15 cellular contexts compared by ENCODE assay signal in genomic region chr2:178328037-178328436, GRCh38.
DNase-seq lines count a peak whose midpoint lies in the region; ATAC-seq and TF ChIP-seq lines count a peak whose summit lies in the region.
"Had no signal": no experiment of that assay in that cellular context is flagged by ENCODE, and none has a peak within 500 bp of the region (broad histone marks: within the 10 kb centered on the region; RNA-seq: fewer than 3 reads in every experiment).

No MANE protein-coding gene starts in this region.

- no peaks in the 10 kb centered on the region for H3K9me3 Mint-ChIP-seq in type B pancreatic cell
- no peaks in the 10 kb centered on the region for H3K9me3 Mint-ChIP-seq in stimulated activated memory B cell treated with anti-CD40 and anti-IgM and Interleukin-4, amounts not matched to agents 10 μg/mL and 1 μg/mL and 100 μg/mL, for 72 hours
- H3K9me3 Mint-ChIP-seq in activated CD8-positive, alpha-beta memory T cell treated with anti-CD3 and anti-CD28 coated beads, Interleukin-2, amount 10 ng/mL, durations not matched to agents 7 days and 5 days (ENCODE audit: low read depth), result no peaks in the 10 kb centered on the region
- H3K9me3 Mint-ChIP-seq: activated CD4-positive, alpha-beta T cell treated with anti-CD3 and anti-CD28 coated beads, Interleukin-2, amount 10 ng/mL, durations not matched to agents 24 days and 14 days; stimulated activated effector memory CD8-positive, alpha-beta T cell treated with anti-CD3 and anti-CD28 coated beads, Interleukin-12 subunit alpha, Interleukin-12 subunit beta, amount 100 ng/mL, for 72 hours had no signal

- TF ChIP-seq CTCF in AG09309 (IDR thresholded peaks at IDR 0.05; ENCODE audit: control insufficient read depth, insufficient read depth, low read depth, low read length, missing control alignments) (no peak), astrocyte of the spinal cord (IDR thresholded peaks at IDR 0.05; ENCODE audit: low read depth, low read length) (no peak), foreskin fibroblast (IDR thresholded peaks at IDR 0.05; ENCODE audit: low read depth, low read length) (no peak), osteoblast (IDR thresholded peaks at IDR 0.05; ENCODE audit: extremely low read depth, low read depth, low read length) (no peak), type B pancreatic cell (conservative IDR thresholded peaks at IDR 0.05) (no peak)

- H3K4me2 ChIP-seq in osteoblast (ENCODE audit: insufficient read depth, low read length), result peak overlapping the region; percentile 10

- no peaks in the 10 kb centered on the region for H3K27me3 Mint-ChIP-seq in type B pancreatic cell
- H3K27me3 Mint-ChIP-seq in stimulated activated memory B cell treated with anti-CD40 and anti-IgM and Interleukin-4, amounts not matched to agents 10 μg/mL and 1 μg/mL and 100 μg/mL, for 72 hours, result no peaks in the 10 kb centered on the region
- H3K27me3 Mint-ChIP-seq in activated CD8-positive, alpha-beta memory T cell treated with anti-CD3 and anti-CD28 coated beads, Interleukin-2, amount 10 ng/mL, durations not matched to agents 7 days and 5 days, result peaks cover 36% of the 10 kb centered on the region

- peak; percentile 5 for DNase-seq in AG09309 (ENCODE audit: low read depth)
- DNase-seq in astrocyte of the spinal cord (ENCODE audit: low read depth, low spot score), result peak; percentile 67
- peak; percentile 3 to 23 for DNase-seq in foreskin fibroblast
- DNase-seq in osteoblast (ENCODE audit: insufficient read length, low spot score, missing footprints), result no peak
- no peak for DNase-seq in OCI-M2 (lab: John Stamatoyannopoulos, UW; ENCODE audit: unreplicated experiment)
- DNase-seq in type B pancreatic cell (ENCODE audit: extremely low spot score, unreplicated experiment), result no peak
- DNase-seq in activated CD8-positive, alpha-beta memory T cell treated with anti-CD3 and anti-CD28 coated beads, Interleukin-2, amount 10 ng/mL, durations not matched to agents 7 days and 5 days, result no peak
- DNase-seq: 8988T; activated CD4-positive, alpha-beta T cell treated with anti-CD3 and anti-CD28 coated beads, Interleukin-2, amount 10 ng/mL, durations not matched to agents 24 days and 14 days; aorta; KG1; tibial artery had no signal

- H3K36me3 ChIP-seq in osteoblast (ENCODE audit: insufficient read depth, low read length), result no peaks in the 10 kb centered on the region
- H3K36me3 ChIP-seq: tibial artery had no signal

- in situ Hi-C loops in astrocyte of the spinal cord (cut with HindIII; ENCODE audit: low sequenced_read_pairs), result no loop called here

- H3K79me2 ChIP-seq in osteoblast (ENCODE audit: insufficient read depth, low read length), result no peaks in the 10 kb centered on the region

- CTCF ChIA-PET in activated CD8-positive, alpha-beta memory T cell treated with anti-CD3 and anti-CD28 coated beads, Interleukin-2, amount 10 ng/mL, durations not matched to agents 7 days and 5 days (lab: Charles Lee), result no interaction called here

- H3K4me1 ChIP-seq in osteoblast (ENCODE audit: insufficient read depth, low read length), result peaks cover 9% of the 10 kb centered on the region

- H3K27me3 ChIP-seq in osteoblast (ENCODE audit: insufficient read depth, low read length), result no peaks in the 10 kb centered on the region
- H3K27me3 ChIP-seq: tibial artery had no signal

- H3K36me3 Mint-ChIP-seq in type B pancreatic cell, result peaks cover 5% of the 10 kb centered on the region
- H3K36me3 Mint-ChIP-seq in stimulated activated memory B cell treated with anti-CD40 and anti-IgM and Interleukin-4, amounts not matched to agents 10 μg/mL and 1 μg/mL and 100 μg/mL, for 72 hours, result no peaks in the 10 kb centered on the region
- no peaks in the 10 kb centered on the region for H3K36me3 Mint-ChIP-seq in activated CD8-positive, alpha-beta memory T cell treated with anti-CD3 and anti-CD28 coated beads, Interleukin-2, amount 10 ng/mL, durations not matched to agents 7 days and 5 days
- H3K36me3 Mint-ChIP-seq: stimulated activated effector memory CD8-positive, alpha-beta T cell treated with anti-CD3 and anti-CD28 coated beads, Interleukin-12 subunit alpha, Interleukin-12 subunit beta, amount 100 ng/mL, for 72 hours had no signal

- H3K9me3 ChIP-seq in osteoblast (ENCODE audit: low read depth, low read length), result no peaks in the 10 kb centered on the region
- H3K9me3 ChIP-seq: tibial artery had no signal

- H4K20me1 ChIP-seq in osteoblast (ENCODE audit: insufficient read depth, low read length), result no peaks in the 10 kb centered on the region

- peak overlapping the region; percentile 68 for H3K27ac ChIP-seq in osteoblast (ENCODE audit: low read depth, low read length)
- H3K27ac ChIP-seq: C4-2B, tibial artery had no signal

- no peak overlapping the region for H3K27ac Mint-ChIP-seq in type B pancreatic cell
- no peak overlapping the region for H3K27ac Mint-ChIP-seq in stimulated activated memory B cell treated with anti-CD40 and anti-IgM and Interleukin-4, amounts not matched to agents 10 μg/mL and 1 μg/mL and 100 μg/mL, for 72 hours
- H3K27ac Mint-ChIP-seq in activated CD8-positive, alpha-beta memory T cell treated with anti-CD3 and anti-CD28 coated beads, Interleukin-2, amount 10 ng/mL, durations not matched to agents 7 days and 5 days, result no peak overlapping the region
- H3K27ac Mint-ChIP-seq: activated CD4-positive, alpha-beta T cell treated with anti-CD3 and anti-CD28 coated beads, Interleukin-2, amount 10 ng/mL, durations not matched to agents 24 days and 14 days; stimulated activated effector memory CD8-positive, alpha-beta T cell treated with anti-CD3 and anti-CD28 coated beads, Interleukin-12 subunit alpha, Interleukin-12 subunit beta, amount 100 ng/mL, for 72 hours had no signal

- H2AFZ ChIP-seq in osteoblast (ENCODE audit: low read length), result peak overlapping the region; percentile 52

- no peaks in the 10 kb centered on the region for H3K4me1 Mint-ChIP-seq in type B pancreatic cell (ENCODE audit: unreplicated experiment)
- H3K4me1 Mint-ChIP-seq in stimulated activated memory B cell treated with anti-CD40 and anti-IgM and Interleukin-4, amounts not matched to agents 10 μg/mL and 1 μg/mL and 100 μg/mL, for 72 hours, result no peaks in the 10 kb centered on the region
- no peaks in the 10 kb centered on the region for H3K4me1 Mint-ChIP-seq in activated CD8-positive, alpha-beta memory T cell treated with anti-CD3 and anti-CD28 coated beads, Interleukin-2, amount 10 ng/mL, durations not matched to agents 7 days and 5 days
- H3K4me1 Mint-ChIP-seq: activated CD4-positive, alpha-beta T cell treated with anti-CD3 and anti-CD28 coated beads, Interleukin-2, amount 10 ng/mL, durations not matched to agents 24 days and 14 days; stimulated activated effector memory CD8-positive, alpha-beta T cell treated with anti-CD3 and anti-CD28 coated beads, Interleukin-12 subunit alpha, Interleukin-12 subunit beta, amount 100 ng/mL, for 72 hours had no signal

- H3K4me3 Mint-ChIP-seq in type B pancreatic cell, result no peak overlapping the region
- no peak overlapping the region for H3K4me3 Mint-ChIP-seq in stimulated activated memory B cell treated with anti-CD40 and anti-IgM and Interleukin-4, amounts not matched to agents 10 μg/mL and 1 μg/mL and 100 μg/mL, for 72 hours
- no peak overlapping the region for H3K4me3 Mint-ChIP-seq in activated CD8-positive, alpha-beta memory T cell treated with anti-CD3 and anti-CD28 coated beads, Interleukin-2, amount 10 ng/mL, durations not matched to agents 7 days and 5 days
- H3K4me3 Mint-ChIP-seq: activated CD4-positive, alpha-beta T cell treated with anti-CD3 and anti-CD28 coated beads, Interleukin-2, amount 10 ng/mL, durations not matched to agents 24 days and 14 days; stimulated activated effector memory CD8-positive, alpha-beta T cell treated with anti-CD3 and anti-CD28 coated beads, Interleukin-12 subunit alpha, Interleukin-12 subunit beta, amount 100 ng/mL, for 72 hours had no signal

- no peak for ATAC-seq in stimulated activated memory B cell treated with anti-CD40 and anti-IgM and Interleukin-4, amounts not matched to agents 10 μg/mL and 1 μg/mL and 100 μg/mL, for 72 hours
- no peak for ATAC-seq in activated CD8-positive, alpha-beta memory T cell treated with anti-CD3 and anti-CD28 coated beads, Interleukin-2, amount 10 ng/mL, durations not matched to agents 7 days and 5 days
- ATAC-seq: stimulated activated effector memory CD8-positive, alpha-beta T cell treated with anti-CD3 and anti-CD28 coated beads, Interleukin-12 subunit alpha, Interleukin-12 subunit beta, amount 100 ng/mL, for 72 hours had no signal

- H3K4me3 ChIP-seq in AG09309 (ENCODE audit: control insufficient read depth, low read depth, low read length) (no peak overlapping the region), astrocyte of the spinal cord (ENCODE audit: low read depth, low read length) (no peak overlapping the region), foreskin fibroblast (ENCODE audit: low read depth in 1 of 2, low read length in 2 of 2) (no peak overlapping the region), osteoblast (ENCODE audit: insufficient read depth, low read length) (no peak overlapping the region)
- H3K4me3 ChIP-seq: tibial artery had no signal

Comparison
In these comparisons a context has a peak if more than half of its experiments do, and no peak if none do; other contexts are left out.
1. DNase-seq: peak in AG09309 (single experiment), astrocyte of the spinal cord (single experiment) and foreskin fibroblast (2 of 2); none in osteoblast (single experiment), OCI-M2 (single experiment), type B pancreatic cell (single experiment) and activated CD8-positive, alpha-beta memory T cell treated with anti-CD3 and anti-CD28 coated beads, Interleukin-2, amount 10 ng/mL, durations not matched to agents 7 days and 5 days (single experiment).